In the genomic region with DNA sequence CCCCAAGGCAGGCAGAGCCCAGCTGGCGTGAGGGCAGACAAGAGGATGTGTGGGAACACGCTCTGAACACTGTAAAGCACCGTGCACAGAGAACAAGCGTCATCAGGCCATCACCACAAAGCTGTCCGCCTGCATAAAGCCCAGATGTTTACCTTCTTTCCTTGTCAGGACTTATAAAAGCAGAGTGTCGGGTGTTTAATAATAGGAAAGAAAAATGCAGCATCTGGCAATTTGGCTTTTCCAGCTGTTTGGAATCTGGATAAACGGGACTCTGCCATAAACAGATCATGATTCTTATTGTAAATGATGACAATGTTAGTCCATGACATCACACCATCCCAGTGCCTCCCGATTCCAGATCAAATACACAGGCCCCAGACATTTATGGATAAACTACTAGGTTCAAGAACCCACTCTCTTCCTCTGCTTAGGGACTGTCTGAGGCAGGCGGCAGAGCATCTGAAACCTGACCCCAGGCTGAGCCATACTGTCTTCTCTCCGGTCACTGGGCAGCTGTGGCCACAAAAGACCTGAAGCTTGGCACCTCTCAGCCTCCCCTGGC, we compare ENCODE assay signal across 14 cellular contexts. TPM values are rescaled to one million over a fixed set of nuclear protein-coding genes. Genes with fewer than 3 reads are reported as not detected.
DNase-seq lines count a peak whose midpoint lies in the region; ATAC-seq and TF ChIP-seq lines count a peak whose summit lies in the region.
"Had no signal": no experiment of that assay in that cellular context is flagged by ENCODE, and none has a peak within 500 bp of the region (broad histone marks: within the 10 kb centered on the region; RNA-seq: fewer than 3 reads in every experiment).

No MANE protein-coding gene starts in this region.

- H3K36me3 ChIP-seq in IMR-90 (ENCODE audit: control insufficient read depth, insufficient read depth, low read length) (no peaks in the 10 kb centered on the region), thyroid gland (no peaks in the 10 kb centered on the region)

- dilution Hi-C loops in IMR-90 (cut with HindIII; ENCODE audit: low sequenced_read_pairs, unreplicated experiment), result no loop called here

- peak overlapping the region; percentile 53 for H3K14ac ChIP-seq in IMR-90 (replicated peaks; ENCODE audit: low read depth, low read length)

- H3K27ac ChIP-seq in IMR-90 (ENCODE audit: insufficient read depth, low read length), result peak overlapping the region; percentile 95
- H3K27ac ChIP-seq in thyroid gland, result no peak overlapping the region

- peak overlapping the region; percentile 22 for H3K4me3 ChIP-seq in AG09309 (ENCODE audit: control insufficient read depth, low read depth, low read length)
- H3K4me3 ChIP-seq in IMR-90 (ENCODE audit: insufficient read depth, low read depth, low read length), result no peak overlapping the region
- no peak overlapping the region for H3K4me3 ChIP-seq in thyroid gland (replicated peaks in 1 of 3)
- H3K4me3 ChIP-seq: lung had no signal

- H4K20me1 ChIP-seq in IMR-90 (ENCODE audit: insufficient read depth, low read length), result 0 out of 2 replicates have a peak, but pooled peaks cover 4% of the 10 kb centered on the region

- TF ChIP-seq CTCF in AG09309 (IDR thresholded peaks at IDR 0.05; ENCODE audit: control insufficient read depth, insufficient read depth, low read depth, low read length, missing control alignments) (no peak), IMR-90 (conservative IDR thresholded peaks at IDR 0.05; ENCODE audit: low read depth, low read length) (no peak), thyroid gland (IDR thresholded peaks at IDR 0.05) (no peak)

- H3K56ac ChIP-seq in IMR-90 (ENCODE audit: extremely low read depth, insufficient read depth, low read length), result peak overlapping the region; percentile 54

- peak; percentile 83 for DNase-seq in AG09309 (ENCODE audit: low read depth)
- DNase-seq in IMR-90, result peak; percentile 94
- peak; percentile 40 for DNase-seq in amniotic epithelial cell (ENCODE audit: low read depth)
- DNase-seq in left kidney (ENCODE audit: low read depth, low spot score), result peak; percentile 76
- no peak for DNase-seq in sciatic nerve (ENCODE audit: low spot score)
- no peak for DNase-seq in thyroid gland
- DNase-seq in activated CD8-positive, alpha-beta memory T cell treated with anti-CD3 and anti-CD28 coated beads, Interleukin-2, amount 10 ng/mL, durations not matched to agents 7 days and 5 days, result no peak
- DNase-seq: C1 segment of cervical spinal cord, hypothalamus, NCI-H526 treated with DMSO at 0.1 percent for 48 hours, Right ventricle myocardium superior had no signal

- peak overlapping the region; percentile 79 for H2AK5ac ChIP-seq in IMR-90 (ENCODE audit: low read depth, low read length)

- peak overlapping the region; percentile 87 for H2BK20ac ChIP-seq in IMR-90 (ENCODE audit: low read depth, low read length)

- no peaks in the 10 kb centered on the region for H3K9me3 Mint-ChIP-seq in activated CD8-positive, alpha-beta memory T cell treated with anti-CD3 and anti-CD28 coated beads, Interleukin-2, amount 10 ng/mL, durations not matched to agents 7 days and 5 days (ENCODE audit: low read depth)
- H3K9me3 Mint-ChIP-seq: stimulated activated naive CD8-positive, alpha-beta T cell treated with anti-CD3 and anti-CD28 coated beads, Interleukin-15, Interleukin-2, amounts not matched to agents 100 ng/mL and 50 ng/mL, for 24 hours had no signal

- no peak overlapping the region for H3K27ac Mint-ChIP-seq in activated CD8-positive, alpha-beta memory T cell treated with anti-CD3 and anti-CD28 coated beads, Interleukin-2, amount 10 ng/mL, durations not matched to agents 7 days and 5 days
- H3K27ac Mint-ChIP-seq: stimulated activated naive CD8-positive, alpha-beta T cell treated with anti-CD3 and anti-CD28 coated beads, Interleukin-15, Interleukin-2, amounts not matched to agents 100 ng/mL and 50 ng/mL, for 24 hours had no signal

- H4K8ac ChIP-seq in IMR-90 (ENCODE audit: low read depth in 2 of 2, low read length in 2 of 2), result peak overlapping the region; percentile 32 to 89

- H3K9me3 ChIP-seq in IMR-90 (ENCODE audit: control insufficient read depth, insufficient read depth, low read length) (no peaks in the 10 kb centered on the region), thyroid gland (no peaks in the 10 kb centered on the region)

- H3K79me1 ChIP-seq in IMR-90 (ENCODE audit: low read depth in 1 of 2, low read length in 2 of 2), result peaks cover 20 to 63% of the 10 kb centered on the region in 2 experiments

- no peak overlapping the region for H3K4me3 Mint-ChIP-seq in activated CD8-positive, alpha-beta memory T cell treated with anti-CD3 and anti-CD28 coated beads, Interleukin-2, amount 10 ng/mL, durations not matched to agents 7 days and 5 days
- H3K4me3 Mint-ChIP-seq: stimulated activated naive CD8-positive, alpha-beta T cell treated with anti-CD3 and anti-CD28 coated beads, Interleukin-15, Interleukin-2, amounts not matched to agents 100 ng/mL and 50 ng/mL, for 24 hours had no signal

- peak overlapping the region; percentile 100 for H3K18ac ChIP-seq in IMR-90 (ENCODE audit: low read depth, low read length)

- peak overlapping the region; percentile 80 for H3K4ac ChIP-seq in IMR-90 (ENCODE audit: low read depth, low read length)

- H2BK120ac ChIP-seq in IMR-90 (ENCODE audit: low read depth, low read length), result peak overlapping the region; percentile 86

- peak overlapping the region; percentile 71 for H2AFZ ChIP-seq in IMR-90 (replicated peaks; ENCODE audit: low read length, poor library complexity)

- peaks cover 25% of the 10 kb centered on the region; the same call in 1 of the 2 replicates for H3K9me1 ChIP-seq in IMR-90 (ENCODE audit: insufficient read depth, low read length)

- peak; percentile 43; the same call in 1 of the 2 replicates for TF ChIP-seq POLR2A in IMR-90 (IDR thresholded peaks at IDR 0.05; ENCODE audit: low read depth, low read length)
- no peak for TF ChIP-seq POLR2A in thyroid gland (IDR thresholded peaks at IDR 0.05)

- 23% methylated on average over 2 of the region's 10 CpGs; no CpG with 5 or more reads in 1 of the 2 experiments for WGBS in IMR-90 (ENCODE audit: extremely low coverage in 2 of 2, insufficient read length in 1 of 2), 2 experiments
- 83 to 87% methylated on average over 10 of the region's 10 CpGs for WGBS in thyroid gland, 2 donors

- in situ Hi-C loops in IMR-90 (cut with MboI; ENCODE audit: low sequenced_read_pairs), result no loop called here

- TF ChIP-seq RAD21 in IMR-90 (IDR thresholded peaks at IDR 0.05; ENCODE audit: low read length), result no peak

- CTCF ChIA-PET in IMR-90 (lab: Yijun Ruan, JAX), result interaction anchor here (1.3 kb wide), 1 partner anchor 19 kb away, joined by 4 read pairs; no protein-coding TSS in a partner anchor
- CTCF ChIA-PET in activated CD8-positive, alpha-beta memory T cell treated with anti-CD3 and anti-CD28 coated beads, Interleukin-2, amount 10 ng/mL, durations not matched to agents 7 days and 5 days (lab: Charles Lee), result no interaction called here

- BruUV-seq in IMR-90 (replicated peaks; lab: Mats Ljungman, UMichigan), result no TSS peak

- H2BK5ac ChIP-seq in IMR-90 (ENCODE audit: low read depth, low read length, poor library complexity, severe bottlenecking), result peak overlapping the region; percentile 96

- peak overlapping the region; percentile 9 for H3K4me2 ChIP-seq in IMR-90 (ENCODE audit: low read depth, low read length)

- intact Hi-C loops in IMR-90 (cut with micrococcal nuclease) (loop anchor here (5.0 kb wide), 1 partner anchor 47 kb away; no protein-coding TSS in a partner anchor), sciatic nerve (cut with DNase I) (no loop called here), thyroid gland (cut with DNase I) (no loop called here)

- peak overlapping the region; percentile 11; the same call in 1 of the 2 replicates for H3K9ac ChIP-seq in IMR-90 (ENCODE audit: low read depth, low read length)

- H3K36me3 Mint-ChIP-seq in activated CD8-positive, alpha-beta memory T cell treated with anti-CD3 and anti-CD28 coated beads, Interleukin-2, amount 10 ng/mL, durations not matched to agents 7 days and 5 days, result no peaks in the 10 kb centered on the region

- H3K4me1 Mint-ChIP-seq in activated CD8-positive, alpha-beta memory T cell treated with anti-CD3 and anti-CD28 coated beads, Interleukin-2, amount 10 ng/mL, durations not matched to agents 7 days and 5 days, result peaks cover 3% of the 10 kb centered on the region

- H2AK9ac ChIP-seq in IMR-90 (replicated peaks; ENCODE audit: low read depth, low read length, poor library complexity), result peak overlapping the region; percentile 49

- H2BK15ac ChIP-seq in IMR-90 (ENCODE audit: low read depth, low read length), result peak overlapping the region; percentile 95; the same call in 2 of the 3 replicates

- H3K27me3 ChIP-seq in IMR-90 (ENCODE audit: control insufficient read depth, insufficient read depth, low read length), result no peaks in the 10 kb centered on the region
- H3K27me3 ChIP-seq in thyroid gland, result no peaks in the 10 kb centered on the region

- ATAC-seq in IMR-90 (ENCODE audit: low read depth), result peak; percentile 2; the same call in 1 of the 2 replicates
- ATAC-seq in GM21381 (IDR thresholded peaks at IDR 0.05; ENCODE audit: unreplicated experiment), result no peak
- no peak for ATAC-seq in sciatic nerve
- no peak for ATAC-seq in activated CD8-positive, alpha-beta memory T cell treated with anti-CD3 and anti-CD28 coated beads, Interleukin-2, amount 10 ng/mL, durations not matched to agents 7 days and 5 days

- peaks cover 73% of the 10 kb centered on the region for H3K27me3 Mint-ChIP-seq in activated CD8-positive, alpha-beta memory T cell treated with anti-CD3 and anti-CD28 coated beads, Interleukin-2, amount 10 ng/mL, durations not matched to agents 7 days and 5 days

- H4K5ac ChIP-seq in IMR-90 (ENCODE audit: low read depth, low read length), result peak overlapping the region; percentile 19

- peak overlapping the region; percentile 92 for H4K91ac ChIP-seq in IMR-90 (ENCODE audit: insufficient read depth, low read depth, low read length)

- peak overlapping the region; percentile 18; the same call in 1 of the 2 replicates for H3K23ac ChIP-seq in IMR-90 (ENCODE audit: low read depth, low read length)

- POLR2A ChIA-PET in IMR-90 (lab: Charles Lee; ENCODE audit: unreplicated experiment), result no interaction called here

- H3K4me1 ChIP-seq in IMR-90 (ENCODE audit: control insufficient read depth, insufficient read depth, low read length) (peaks cover 40% of the 10 kb centered on the region), thyroid gland (peaks cover 14 to 18% of the 10 kb centered on the region in 2 donors)

TF ChIP-seq in IMR-90, 13 proteins besides CTCF, POLR2A, EP300 and RAD21 (continues in another document):
- peak; percentile 45 for TF ChIP-seq RCOR1 (IDR thresholded peaks at IDR 0.05; ENCODE audit: insufficient replicate concordance, low read length)

RNA-seq across cellular contexts. Expression of gene GLIS1, which starts 4.2 kb away (rescaled TPM):
- total RNA-seq in IMR-90 (2012; rRNA removed) (0.18 and 0.28 TPM in 2 replicates), sciatic nerve (0.98 TPM), thyroid gland (under 1 TPM in 1 of 4 donors, not detected in 3; 0.29 TPM)
- 2.3 and 3.5 TPM in 2 replicates for polyA plus RNA-seq in IMR-90 (2012; rRNA removed)
- 1.5 and 3.3 TPM in 2 replicates for polyA plus RNA-seq in IMR-90 (2012; cell fraction: cytosol; rRNA removed)
- 6.1 and 16.8 TPM in 2 replicates for polyA plus RNA-seq in IMR-90 (2012; cell fraction: nucleus; rRNA removed; ENCODE audit: low replicate concordance)
- not detected for total RNA-seq in activated CD8-positive, alpha-beta memory T cell treated with anti-CD3 and anti-CD28 coated beads, Interleukin-2, amount 10 ng/mL, durations not matched to agents 7 days and 5 days

Comparison
In these comparisons a context has a peak if more than half of its experiments do, and no peak if none do; other contexts are left out.
1. DNase-seq: peak in AG09309 (single experiment), IMR-90 (single experiment), amniotic epithelial cell (single experiment) and left kidney (single experiment); none in sciatic nerve (single experiment), thyroid gland (0 of 2) and activated CD8-positive, alpha-beta memory T cell treated with anti-CD3 and anti-CD28 coated beads, Interleukin-2, amount 10 ng/mL, durations not matched to agents 7 days and 5 days (single experiment).